Comparison of ENCODE assay signal across 8 cellular contexts in genomic region chr14:105415481-105416428, GRCh38. TPM values are rescaled to one million over a fixed set of nuclear protein-coding genes. Genes with fewer than 3 reads are reported as not detected.
DNase-seq lines count a peak whose midpoint lies in the region; ATAC-seq, FAIRE-seq and TF ChIP-seq lines count a peak whose summit lies in the region.

No MANE protein-coding gene starts in this region.

- ATAC-seq in heart right ventricle (no peak), Right ventricle myocardium inferior (no peak), upper lobe of right lung (no peak)

- no peak for FAIRE-seq in GM19239 (lab: Jason Lieb, UNC)

- in situ Hi-C loops in GM13977 (cut with MboI; ENCODE audit: low pct_unique_long_range_greater_than_20kb, low sequenced_read_pairs, unreplicated experiment), result no loop called here

- no peaks in the 10 kb centered on the region for H3K9me3 ChIP-seq in heart right ventricle
- no peaks in the 10 kb centered on the region for H3K9me3 ChIP-seq in ascending aorta
- no peaks in the 10 kb centered on the region for H3K9me3 ChIP-seq in muscle layer of colon (ENCODE audit: low read length)
- H3K9me3 ChIP-seq in upper lobe of right lung, result no peaks in the 10 kb centered on the region

- intact Hi-C loops in heart right ventricle (cut with DNase I) (loop anchor here in 1 of 10 donors (10.0 kb wide), 1 partner anchor 69 kb away; the partner anchor contains the start of gene CRIP1), Right ventricle myocardium inferior (cut with DNase I) (loop anchor here (2.0 kb wide), 1 partner anchor 17 kb away; the partner anchor contains the start of gene TEX22), ascending aorta (cut with DNase I) (loop anchor here (2.0 to 10.0 kb wide), 3 partner anchors 17 to 171 kb away; partner anchors contain the start of genes BTBD6, CRIP2 and TEX22), upper lobe of right lung (cut with DNase I) (no loop called here)

- DNase-seq in heart right ventricle (no peak), Right ventricle myocardium inferior (ENCODE audit: missing footprints) (no peak), ascending aorta (ENCODE audit: low spot score in 2 of 2) (no peak), upper lobe of right lung (no peak), GM19239 (ENCODE audit: insufficient read length, low spot score) (no peak), NCI-H1694 treated with DMSO at 0.1 percent for 48 hours (lab: John Stamatoyannopoulos, UW) (no peak), GM13977 (ENCODE audit: low spot score) (no peak)

- H3K9ac ChIP-seq in muscle layer of colon (ENCODE audit: low read length), result no peak overlapping the region

- H3K4me3 ChIP-seq in heart right ventricle (peak overlapping the region in 8 of 10 donors; percentile 27 to 64 (median 58)), ascending aorta (peak overlapping the region; percentile 55 to 71), muscle layer of colon (ENCODE audit: low read depth in 1 of 2, low read length in 2 of 2) (no peak overlapping the region), upper lobe of right lung (peak overlapping the region; percentile 65)

- H3K36me3 ChIP-seq in heart right ventricle (no peaks in the 10 kb centered on the region), ascending aorta (no peaks in the 10 kb centered on the region), muscle layer of colon (ENCODE audit: insufficient read depth, low read length) (no peaks in the 10 kb centered on the region), upper lobe of right lung (no peaks in the 10 kb centered on the region)

- H3K4me1 ChIP-seq in heart right ventricle (peaks cover 12 to 48% (median 41%) of the 10 kb centered on the region in 9 donors), ascending aorta (peaks cover 5 to 18% of the 10 kb centered on the region in 2 donors), muscle layer of colon (ENCODE audit: insufficient read depth, low read length) (peaks cover 23% of the 10 kb centered on the region), upper lobe of right lung (peaks cover 19% of the 10 kb centered on the region)

- 88 to 89% methylated on average over 25 of the region's 25 CpGs for WGBS in heart right ventricle, 2 donors

- peak overlapping the region in 9 of 10 donors; percentile 62 to 87 (median 78) for H3K27ac ChIP-seq in heart right ventricle
- peak overlapping the region; percentile 36 to 62 for H3K27ac ChIP-seq in ascending aorta
- H3K27ac ChIP-seq in muscle layer of colon (ENCODE audit: low read depth, low read length), result peak overlapping the region; percentile 47
- no peak overlapping the region for H3K27ac ChIP-seq in upper lobe of right lung

- TF ChIP-seq CTCF in heart right ventricle (IDR thresholded peaks at IDR 0.05), result no peak
- no peak for TF ChIP-seq CTCF in ascending aorta (IDR thresholded peaks at IDR 0.05)
- TF ChIP-seq CTCF in upper lobe of right lung (IDR thresholded peaks at IDR 0.05), result no peak
- no peak for TF ChIP-seq CTCF in GM13977 (IDR thresholded peaks at IDR 0.05; ENCODE audit: extremely low read depth, insufficient read depth, missing control alignments)

- H3K27me3 ChIP-seq in heart right ventricle (peaks cover 0 to 43% (median 2%) of the 10 kb centered on the region in 7 donors), ascending aorta (no peaks in the 10 kb centered on the region), muscle layer of colon (ENCODE audit: control insufficient read depth in 1 of 2, insufficient read depth in 2 of 2, low read length in 2 of 2) (peaks cover 10 to 26% of the 10 kb centered on the region in 2 donors), upper lobe of right lung (peaks cover 8% of the 10 kb centered on the region)

RNA-seq across cellular contexts. Expression of gene MTA1, which starts 3.9 kb away (rescaled TPM):
- 100 to 1,000 TPM; 104 to 209 (median 133) TPM for total RNA-seq in heart right ventricle
- polyA plus RNA-seq in heart right ventricle, result 100 to 1,000 TPM in 1 of 2 donors, 10 to 100 TPM in 1; 94.4 to 250 TPM
- total RNA-seq in Right ventricle myocardium inferior, result 192 TPM
- 118 TPM for total RNA-seq in ascending aorta
- total RNA-seq in upper lobe of right lung, result 74.8 TPM

RNA-seq across cellular contexts. Expression of gene TEX22, which starts 17.4 kb away (rescaled TPM):
- 1 to 10 TPM in 4 of 10 donors, under 1 TPM in 4, not detected in 2; 0.42 to 2.0 (median 1.00) TPM for total RNA-seq in heart right ventricle
- polyA plus RNA-seq in heart right ventricle, result under 1 TPM; 0.07 to 0.22 TPM
- total RNA-seq in Right ventricle myocardium inferior, result 2.4 TPM
- not detected for total RNA-seq in ascending aorta
- total RNA-seq in upper lobe of right lung, result 3.2 TPM

RNA-seq across cellular contexts. Expression of gene CRIP2, which starts 58.9 kb away (rescaled TPM):
- 1,000 to 10,000 TPM in 3 of 10 donors, 100 to 1,000 TPM in 7; 731 to 1,223 (median 884) TPM for total RNA-seq in heart right ventricle
- polyA plus RNA-seq in heart right ventricle, result 1,000 to 10,000 TPM; 1,120 to 1,194 TPM
- total RNA-seq in Right ventricle myocardium inferior, result 1,081 TPM
- 665 TPM for total RNA-seq in ascending aorta
- total RNA-seq in upper lobe of right lung, result 191 TPM

Comparison
In these comparisons a context has a peak if more than half of its experiments do, and no peak if none do; other contexts are left out.
1. H3K4me3 ChIP-seq: peak in heart right ventricle (8 of 10), ascending aorta (2 of 2) and upper lobe of right lung (single experiment); none in muscle layer of colon (0 of 2).